In genomic region chr5:38555354-38556114, GRCh38 we compare ENCODE assay signal across 8 cellular contexts. TPM values are rescaled to one million over a fixed set of nuclear protein-coding genes. Genes with fewer than 3 reads are reported as not detected.
DNase-seq lines count a peak whose midpoint lies in the region; TF ChIP-seq lines count a peak whose summit lies in the region.

No MANE protein-coding gene starts in this region.

- peak overlapping the region in 1 of 2 experiments; percentile 26 for H3K14ac ChIP-seq in mesenchymal stem cell (ENCODE audit: low read length in 2 of 2)

- H3K4me3 ChIP-seq in breast epithelium, result peak overlapping the region; percentile 83 to 91 (median 88)
- peak overlapping the region; percentile 84 to 88 for H3K4me3 ChIP-seq in mesenchymal stem cell (ENCODE audit: insufficient read depth in 1 of 2, low read depth in 1 of 2, low read length in 2 of 2)
- no peak overlapping the region for H3K4me3 ChIP-seq in OCI-LY7 (ENCODE audit: low read depth, low read length, poor library complexity, severe bottlenecking)

- H2BK5ac ChIP-seq in mesenchymal stem cell (ENCODE audit: low read depth, low read length, poor library complexity, severe bottlenecking), result no peak overlapping the region

- H3K27me3 Mint-ChIP-seq in activated naive CD4-positive, alpha-beta T cell treated with anti-CD3 and anti-CD28 coated beads, Interleukin-2, amount 10 ng/mL, durations not matched to agents 7 days and 5 days, result peaks cover 54% of the 10 kb centered on the region
- H3K27me3 Mint-ChIP-seq in type B pancreatic cell, result peaks cover 18% of the 10 kb centered on the region

- no peak overlapping the region for H3K27ac Mint-ChIP-seq in activated naive CD4-positive, alpha-beta T cell treated with anti-CD3 and anti-CD28 coated beads, Interleukin-2, amount 10 ng/mL, durations not matched to agents 7 days and 5 days
- H3K27ac Mint-ChIP-seq in type B pancreatic cell, result peak overlapping the region; percentile 54

- CTCF ChIA-PET in activated naive CD4-positive, alpha-beta T cell treated with anti-CD3 and anti-CD28 coated beads, Interleukin-2, amount 10 ng/mL, durations not matched to agents 7 days and 5 days (lab: Charles Lee), result interaction anchor here (1.2 kb wide), 1 partner anchor 254 kb away, joined by 4 read pairs; no protein-coding TSS in a partner anchor
- CTCF ChIA-PET in OCI-LY7 (lab: Charles Lee; ENCODE audit: unreplicated experiment), result no interaction called here

- no peak for TF ChIP-seq POLR2A in breast epithelium (IDR thresholded peaks at IDR 0.05)

- no TSS peak for BruUV-seq in OCI-LY7 (replicated peaks; lab: Mats Ljungman, UMichigan)

- H3K4me1 ChIP-seq in breast epithelium (peaks cover 0 to 5% of the 10 kb centered on the region in 2 donors), mesenchymal stem cell (ENCODE audit: control insufficient read depth, insufficient read depth, low read depth, low read length) (peaks cover 8% of the 10 kb centered on the region), OCI-LY7 (ENCODE audit: insufficient read depth, low read length, poor library complexity, severe bottlenecking) (no peaks in the 10 kb centered on the region)

- peak overlapping the region; percentile 67 for H3K4me3 Mint-ChIP-seq in activated naive CD4-positive, alpha-beta T cell treated with anti-CD3 and anti-CD28 coated beads, Interleukin-2, amount 10 ng/mL, durations not matched to agents 7 days and 5 days
- peak overlapping the region; percentile 91 for H3K4me3 Mint-ChIP-seq in type B pancreatic cell

- H3K79me2 ChIP-seq in OCI-LY7 (ENCODE audit: insufficient read depth, low read depth, low read length), result no peaks in the 10 kb centered on the region

- no peak overlapping the region for H2BK12ac ChIP-seq in mesenchymal stem cell (ENCODE audit: low read length in 2 of 2)

- H2BK120ac ChIP-seq in mesenchymal stem cell (ENCODE audit: low read depth, low read length), result peak overlapping the region; percentile 98

- H3K9ac ChIP-seq in mesenchymal stem cell (ENCODE audit: low read length), result peak overlapping the region; percentile 90

- H4K20me1 ChIP-seq in OCI-LY7 (ENCODE audit: insufficient read depth, low read length), result no peaks in the 10 kb centered on the region

- peak overlapping the region in 1 of 2 experiments; percentile 66 for H3K23ac ChIP-seq in mesenchymal stem cell (ENCODE audit: low read length in 2 of 2)

- TF ChIP-seq CTCF in breast epithelium (IDR thresholded peaks at IDR 0.05) (no peak), type B pancreatic cell (conservative IDR thresholded peaks at IDR 0.05) (no peak), OCI-LY7 (conservative IDR thresholded peaks at IDR 0.05; ENCODE audit: low read length) (no peak)

- H3K36me3 Mint-ChIP-seq in activated naive CD4-positive, alpha-beta T cell treated with anti-CD3 and anti-CD28 coated beads, Interleukin-2, amount 10 ng/mL, durations not matched to agents 7 days and 5 days, result no peaks in the 10 kb centered on the region
- peaks cover 3% of the 10 kb centered on the region for H3K36me3 Mint-ChIP-seq in type B pancreatic cell

- POLR2A ChIA-PET in OCI-LY7 (lab: Charles Lee), result no interaction called here

- peaks cover 10% of the 10 kb centered on the region for H3K4me1 Mint-ChIP-seq in activated naive CD4-positive, alpha-beta T cell treated with anti-CD3 and anti-CD28 coated beads, Interleukin-2, amount 10 ng/mL, durations not matched to agents 7 days and 5 days
- H3K4me1 Mint-ChIP-seq in type B pancreatic cell (ENCODE audit: unreplicated experiment), result peaks cover 21% of the 10 kb centered on the region

- peaks cover 17% of the 10 kb centered on the region for H3K79me1 ChIP-seq in mesenchymal stem cell (replicated peaks; ENCODE audit: low read length, poor library complexity, severe bottlenecking)

- DNase-seq in activated naive CD4-positive, alpha-beta T cell treated with anti-CD3 and anti-CD28 coated beads, Interleukin-2, amount 10 ng/mL, durations not matched to agents 7 days and 5 days, result no peak
- DNase-seq in activated naive CD4-positive, alpha-beta T cell treated with anti-CD3 and anti-CD28 coated beads, Interleukin-2, amount 50 U/mL, for 16 hours, result no peak
- DNase-seq in breast epithelium (ENCODE audit: low spot score in 2 of 2), result no peak
- DNase-seq in mesenchymal stem cell, result no peak
- DNase-seq in type B pancreatic cell (ENCODE audit: extremely low spot score, unreplicated experiment), result no peak
- DNase-seq in HK-2 (ENCODE audit: unreplicated experiment), result no peak
- no peak for DNase-seq in mesenteric fat pad (ENCODE audit: low spot score)
- no peak for DNase-seq in OCI-LY7 (ENCODE audit: low spot score)

- H2AFZ ChIP-seq in mesenchymal stem cell (ENCODE audit: low read depth, low read length) (no peak overlapping the region), OCI-LY7 (ENCODE audit: low read length) (no peak overlapping the region)

- H2AK5ac ChIP-seq in mesenchymal stem cell (ENCODE audit: low read length, severe bottlenecking), result no peak overlapping the region

- WGBS in mesenchymal stem cell, result 0% methylated on average over 7 of the region's 12 CpGs

- H4K8ac ChIP-seq in mesenchymal stem cell (ENCODE audit: low read length), result no peak overlapping the region

- no peaks in the 10 kb centered on the region for H3K9me2 ChIP-seq in OCI-LY7 (ENCODE audit: insufficient read depth, low read length)

- H3K27ac ChIP-seq in breast epithelium (peak overlapping the region; percentile 93 to 97), mesenchymal stem cell (ENCODE audit: low read length, poor library complexity, severe bottlenecking) (no peak overlapping the region), OCI-LY7 (ENCODE audit: low read depth, low read length, poor library complexity, severe bottlenecking) (no peak overlapping the region)

- H3K18ac ChIP-seq in mesenchymal stem cell (ENCODE audit: low read depth in 1 of 2, low read length in 2 of 2), result peak overlapping the region; percentile 44 to 92

- no peaks in the 10 kb centered on the region for H3K9me3 Mint-ChIP-seq in activated naive CD4-positive, alpha-beta T cell treated with anti-CD3 and anti-CD28 coated beads, Interleukin-2, amount 10 ng/mL, durations not matched to agents 7 days and 5 days
- H3K9me3 Mint-ChIP-seq in type B pancreatic cell, result peaks cover 3% of the 10 kb centered on the region

- peak overlapping the region; percentile 73 for H2BK15ac ChIP-seq in mesenchymal stem cell (ENCODE audit: low read depth, poor library complexity, severe bottlenecking)

- H3K4ac ChIP-seq in mesenchymal stem cell (ENCODE audit: low read depth in 1 of 2, low read length in 2 of 2), result peak overlapping the region in 1 of 2 experiments; percentile 54

- H4K91ac ChIP-seq in mesenchymal stem cell (ENCODE audit: low read length), result no peak overlapping the region

- H3K9me3 ChIP-seq in breast epithelium, result no peaks in the 10 kb centered on the region
- no peaks in the 10 kb centered on the region for H3K9me3 ChIP-seq in mesenchymal stem cell (ENCODE audit: control insufficient read depth, low read length)
- H3K9me3 ChIP-seq in OCI-LY7 (ENCODE audit: low read length), result no peaks in the 10 kb centered on the region

- H3K36me3 ChIP-seq in breast epithelium, result no peaks in the 10 kb centered on the region
- peaks cover 0 to 3% of the 10 kb centered on the region in 2 experiments for H3K36me3 ChIP-seq in mesenchymal stem cell (ENCODE audit: control insufficient read depth in 1 of 2, insufficient read depth in 2 of 2, low read depth in 1 of 2, low read length in 2 of 2)
- H3K36me3 ChIP-seq in OCI-LY7 (ENCODE audit: insufficient read depth, low read length), result no peaks in the 10 kb centered on the region

- H3K27me3 ChIP-seq in breast epithelium, result no peaks in the 10 kb centered on the region
- no peaks in the 10 kb centered on the region for H3K27me3 ChIP-seq in mesenchymal stem cell (ENCODE audit: control insufficient read depth in 1 of 2, insufficient read depth in 1 of 2, low read length in 2 of 2)

- H3K4me2 ChIP-seq in mesenchymal stem cell (ENCODE audit: low read length, poor library complexity, severe bottlenecking), result peak overlapping the region; percentile 80
- no peak overlapping the region for H3K4me2 ChIP-seq in OCI-LY7 (ENCODE audit: low read length)

- intact Hi-C loops in breast epithelium (cut with DNase I; ENCODE audit: low total_unique reads) (no loop called here), OCI-LY7 (cut with micrococcal nuclease; ENCODE audit: unreplicated experiment) (no loop called here)

RNA-seq across cellular contexts. Expression of gene LIFR, which starts 0.9 kb away (rescaled TPM):
- 100 to 1,000 TPM; 179 to 225 (median 222) TPM for total RNA-seq in breast epithelium
- 61.7 TPM for polyA plus RNA-seq in mesenchymal stem cell (2013, experiment 1 of 2)
- polyA plus RNA-seq in mesenchymal stem cell (2013, experiment 2 of 2), result 62.0 TPM
- total RNA-seq in type B pancreatic cell (ENCODE audit: low replicate concordance), result 15.6 and 32.7 TPM in 2 replicates
- 97.9 TPM for total RNA-seq in mesenteric fat pad
- not detected in 2 replicates for total RNA-seq in OCI-LY7 (2014; rRNA removed; shearing (Covaris generic))
- not detected in 2 replicates for total RNA-seq in OCI-LY7 (2022)

Comparison
In these comparisons a context has a peak if more than half of its experiments do, and no peak if none do; other contexts are left out.
1. H3K27ac ChIP-seq: peak in breast epithelium (2 of 2); none in mesenchymal stem cell (single experiment) and OCI-LY7 (single experiment).
2. RNA of gene LIFR, which starts 0.9 kb away (total RNA-seq): 179 to 225 TPM in breast epithelium, 97.9 TPM in mesenteric fat pad (single experiment) and 15.6 to 32.7 TPM in type B pancreatic cell; not detected in OCI-LY7; every median in the first group is over 10 times any median in the second.